In the genomic region with DNA sequence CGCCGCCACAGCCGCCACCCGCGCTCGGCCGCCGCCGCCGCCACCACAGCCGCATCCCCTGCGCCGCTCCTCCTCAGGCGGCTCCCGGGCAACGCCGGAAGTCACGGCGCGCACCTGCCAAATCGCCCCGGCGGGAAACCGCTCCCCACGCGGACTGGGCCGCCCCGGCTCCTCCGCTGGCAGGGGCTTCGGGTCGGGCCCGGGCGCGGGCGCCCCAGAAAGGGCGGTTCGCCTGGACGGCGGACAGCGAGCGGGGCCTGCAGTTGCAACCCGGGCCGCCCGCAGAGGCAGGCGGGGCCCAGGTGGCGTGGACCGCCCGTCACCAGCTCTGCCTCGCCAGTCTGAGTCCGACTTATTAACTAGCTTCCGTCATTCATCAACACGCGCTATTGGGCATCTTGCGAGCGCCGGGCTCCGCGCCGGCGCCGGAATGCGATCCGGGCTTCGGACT, we compare ENCODE assay signal across 8 cellular contexts. TPM values are rescaled to one million over a fixed set of nuclear protein-coding genes. Genes with fewer than 3 reads are reported as not detected.
A peak's percentile ranks its signal among the peaks of the same experiment; 100 is the strongest.
DNase-seq lines count a peak whose midpoint lies in the region; ATAC-seq and TF ChIP-seq lines count a peak whose summit lies in the region.

A gene with protein sequence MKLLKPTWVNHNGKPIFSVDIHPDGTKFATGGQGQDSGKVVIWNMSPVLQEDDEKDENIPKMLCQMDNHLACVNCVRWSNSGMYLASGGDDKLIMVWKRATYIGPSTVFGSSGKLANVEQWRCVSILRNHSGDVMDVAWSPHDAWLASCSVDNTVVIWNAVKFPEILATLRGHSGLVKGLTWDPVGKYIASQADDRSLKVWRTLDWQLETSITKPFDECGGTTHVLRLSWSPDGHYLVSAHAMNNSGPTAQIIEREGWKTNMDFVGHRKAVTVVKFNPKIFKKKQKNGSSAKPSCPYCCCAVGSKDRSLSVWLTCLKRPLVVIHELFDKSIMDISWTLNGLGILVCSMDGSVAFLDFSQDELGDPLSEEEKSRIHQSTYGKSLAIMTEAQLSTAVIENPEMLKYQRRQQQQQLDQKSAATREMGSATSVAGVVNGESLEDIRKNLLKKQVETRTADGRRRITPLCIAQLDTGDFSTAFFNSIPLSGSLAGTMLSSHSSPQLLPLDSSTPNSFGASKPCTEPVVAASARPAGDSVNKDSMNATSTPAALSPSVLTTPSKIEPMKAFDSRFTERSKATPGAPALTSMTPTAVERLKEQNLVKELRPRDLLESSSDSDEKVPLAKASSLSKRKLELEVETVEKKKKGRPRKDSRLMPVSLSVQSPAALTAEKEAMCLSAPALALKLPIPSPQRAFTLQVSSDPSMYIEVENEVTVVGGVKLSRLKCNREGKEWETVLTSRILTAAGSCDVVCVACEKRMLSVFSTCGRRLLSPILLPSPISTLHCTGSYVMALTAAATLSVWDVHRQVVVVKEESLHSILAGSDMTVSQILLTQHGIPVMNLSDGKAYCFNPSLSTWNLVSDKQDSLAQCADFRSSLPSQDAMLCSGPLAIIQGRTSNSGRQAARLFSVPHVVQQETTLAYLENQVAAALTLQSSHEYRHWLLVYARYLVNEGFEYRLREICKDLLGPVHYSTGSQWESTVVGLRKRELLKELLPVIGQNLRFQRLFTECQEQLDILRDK (minus strand): TSS at position 93 of the 451 bp plus-strand sequence. CDS start 257 bp downstream, outside the sequence.

- H3K9me3 ChIP-seq in AG04450 (ENCODE audit: control insufficient read depth, insufficient read depth, low read length) (no peaks in the 10 kb centered on the region), right lobe of liver (no peaks in the 10 kb centered on the region)

- ATAC-seq in GM18870 (IDR thresholded peaks at IDR 0.05; ENCODE audit: unreplicated experiment) (peak; percentile 28), HG03108 (IDR thresholded peaks at IDR 0.05; ENCODE audit: unreplicated experiment) (peak; percentile 47), right lobe of liver (peak; percentile 44 to 66 (median 58))

- H3K36me3 ChIP-seq in right lobe of liver, result peaks cover 0 to 20% (median 8%) of the 10 kb centered on the region in 4 donors

- intact Hi-C loops in right lobe of liver (cut with DNase I), result no loop called here

- no peak for TF ChIP-seq POLR2A in right lobe of liver (IDR thresholded peaks at IDR 0.05)

- peaks cover 0 to 37% (median 6%) of the 10 kb centered on the region in 4 donors for H3K4me1 ChIP-seq in right lobe of liver

- TF ChIP-seq CTCF in AG04450 (IDR thresholded peaks at IDR 0.05; ENCODE audit: low read depth, low read length) (no peak), right lobe of liver (IDR thresholded peaks at IDR 0.05) (no peak)

- H3K27me3 ChIP-seq in AG04450 (ENCODE audit: control insufficient read depth, insufficient read depth, low read length), result no peaks in the 10 kb centered on the region
- H3K27me3 ChIP-seq in right lobe of liver, result no peaks in the 10 kb centered on the region

- DNase-seq in AG04450 (ENCODE audit: low read depth, low spot score) (no peak), NCI-H446 treated with DMSO at 0.1 percent for 48 hours (lab: John Stamatoyannopoulos, UW) (peak; percentile 73), dermis blood vessel endothelial cell (peak; percentile 81), right lobe of liver (peak; percentile 84 to 87 (median 85))
- DNase-seq in activated CD4-positive, alpha-beta T cell treated with anti-CD3 and anti-CD28 coated beads, Interleukin-2, amount 50 U/mL, for 1 hour, result peak; percentile 83
- peak; percentile 76 to 86 for DNase-seq in stimulated activated CD4-positive, alpha-beta T cell treated with anti-CD3 and anti-CD28 coated beads, Interleukin-4, amount 100 ng/mL, for 48 hours (ENCODE audit: low read depth in 2 of 2)

- WGBS in right lobe of liver (ENCODE audit: insufficient coverage, low coverage, low lambda C conversion rate, missing lambda C conversion rate), result no CpG with 5 or more reads among the region's 64 CpGs

- H3K27ac ChIP-seq in AG04450 (ENCODE audit: low read depth, low read length) (peak within 1 kb of the TSS; percentile 87), right lobe of liver (peak within 1 kb of the TSS; percentile 91 to 99 (median 95))

- H3K4me3 ChIP-seq in AG04450 (ENCODE audit: low read depth, low read length) (peak within 1 kb of the TSS; percentile 87), right lobe of liver (peak within 1 kb of the TSS; percentile 77 to 93 (median 91))

- POLR2A ChIA-PET in AG04450 (lab: Yijun Ruan, JAX), result interaction anchor here (1.2 to 1.6 kb wide), 6 partner anchors 9 to 98 kb away, joined by 3 to 13 read pairs (median 5); a partner anchor contains a TSS

- CTCF ChIA-PET in AG04450 (lab: Charles Lee), result no interaction called here

RNA-seq across cellular contexts. Expression of the gene that starts here (rescaled TPM):
- polyA plus RNA-seq in AG04450 (2011; rRNA removed), result 17.1 and 20.5 TPM in 2 replicates
- 16.2 and 22.8 TPM in 2 replicates for polyA minus RNA-seq in AG04450 (2011; rRNA and poly(A)+ RNA removed)
- total RNA-seq in dermis blood vessel endothelial cell (20.4 and 34.4 TPM in 2 replicates), right lobe of liver (10 to 100 TPM; 14.6 to 25.0 (median 17.8) TPM)
